ENCODE assay signal across 1 cellular context in the genomic region with DNA sequence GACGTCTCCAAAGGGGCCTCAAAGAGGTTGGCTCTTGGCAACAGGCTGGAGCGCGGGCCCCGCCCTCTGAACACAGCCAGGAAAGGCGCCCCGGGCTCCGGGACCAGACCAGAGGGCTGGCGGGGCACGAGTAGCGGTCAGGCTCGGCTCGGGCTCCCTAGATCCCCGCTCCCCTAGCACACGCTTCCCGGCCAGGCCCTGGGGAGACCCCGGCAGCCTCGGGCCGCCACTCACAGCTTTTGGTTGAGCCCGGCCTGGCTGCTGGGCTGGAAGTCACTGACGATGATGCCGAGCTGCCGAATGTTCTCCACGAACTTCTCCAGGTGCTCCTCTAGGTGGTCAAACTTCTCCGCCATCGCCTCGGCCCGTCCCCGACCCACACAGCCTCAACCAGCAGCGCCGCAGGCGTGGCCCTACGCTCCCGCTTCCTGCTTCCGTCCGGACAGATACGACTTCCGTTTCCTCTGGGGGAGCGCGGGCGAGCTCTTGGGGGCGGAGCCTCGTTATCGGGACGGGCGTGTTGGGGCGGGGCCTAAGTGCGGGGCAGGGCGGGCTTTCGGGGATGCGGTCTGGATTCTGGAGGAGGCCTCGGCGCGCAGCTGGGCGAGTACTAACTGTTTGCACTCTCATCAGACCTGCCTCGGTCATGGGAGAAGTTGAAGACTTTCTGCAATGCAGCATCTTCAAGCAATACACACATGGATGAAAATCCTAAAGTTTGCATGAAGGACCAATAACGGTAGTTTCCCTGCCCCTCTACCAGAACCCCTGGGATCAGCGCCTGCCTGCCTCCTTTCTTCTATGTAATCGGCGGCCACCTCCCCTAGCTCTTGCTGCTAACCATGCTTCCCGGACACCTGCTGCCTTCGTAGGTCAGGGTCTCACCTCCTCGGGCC.
TF ChIP-seq lines count a peak whose summit lies in the region.

MED10 (minus strand) TSS at position 420 of the 896 bp plus-strand sequence; CDS start at position 356, 64 bp downstream.

TF ChIP-seq in HEK293, 187 proteins besides CTCF, POLR2A, EP300 and RAD21 (continued from another document and continues in another):
- peak; percentile 50; the same call in 1 of the 2 replicates for TF ChIP-seq ZNF692 (tag by site-specific recombination; IDR thresholded peaks at IDR 0.05)
- peak; percentile 87 for TF ChIP-seq ZNF335 (tag by site-specific recombination; conservative IDR thresholded peaks at IDR 0.05)
- TF ChIP-seq PRDM1 (tag by site-specific recombination; IDR thresholded peaks at IDR 0.05), result no peak
- no peak for TF ChIP-seq MZF1 (tag by site-specific recombination; IDR thresholded peaks at IDR 0.05; ENCODE audit: borderline replicate concordance)
- TF ChIP-seq ZXDB (tag by site-specific recombination; IDR thresholded peaks at IDR 0.05), result peak; percentile 66; the same call in 1 of the 2 replicates
- TF ChIP-seq, protein P1, sequence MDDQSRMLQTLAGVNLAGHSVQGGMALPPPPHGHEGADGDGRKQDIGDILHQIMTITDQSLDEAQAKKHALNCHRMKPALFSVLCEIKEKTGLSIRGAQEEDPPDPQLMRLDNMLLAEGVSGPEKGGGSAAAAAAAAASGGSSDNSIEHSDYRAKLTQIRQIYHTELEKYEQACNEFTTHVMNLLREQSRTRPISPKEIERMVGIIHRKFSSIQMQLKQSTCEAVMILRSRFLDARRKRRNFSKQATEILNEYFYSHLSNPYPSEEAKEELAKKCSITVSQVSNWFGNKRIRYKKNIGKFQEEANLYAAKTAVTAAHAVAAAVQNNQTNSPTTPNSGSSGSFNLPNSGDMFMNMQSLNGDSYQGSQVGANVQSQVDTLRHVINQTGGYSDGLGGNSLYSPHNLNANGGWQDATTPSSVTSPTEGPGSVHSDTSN (CRISPR knock-in tag; IDR thresholded peaks at IDR 0.05), result 0 out of 2 replicates have a peak, but pooled peaks have one; percentile 22
- peak; percentile 60 for TF ChIP-seq SP7 (tag by site-specific recombination; IDR thresholded peaks at IDR 0.05)
- TF ChIP-seq ZIC2 (tag by site-specific recombination; IDR thresholded peaks at IDR 0.05), result peak; percentile 57; the same call in 1 of the 2 replicates
- peak; percentile 70; the same call in 1 of the 2 replicates for TF ChIP-seq KLF8 (tag by site-specific recombination; IDR thresholded peaks at IDR 0.05)
- no peak for TF ChIP-seq ZNF707 (tag by site-specific recombination; IDR thresholded peaks at IDR 0.05)
- TF ChIP-seq ZNF658 (tag by site-specific recombination; IDR thresholded peaks at IDR 0.05), result no peak
- TF ChIP-seq SCRT2 (tag by site-specific recombination; IDR thresholded peaks at IDR 0.05), result peak; percentile 95
- no peak for TF ChIP-seq ZNF510 (tag by site-specific recombination; IDR thresholded peaks at IDR 0.05; ENCODE audit: insufficient replicate concordance)
- peak; percentile 47 for TF ChIP-seq ZNF341 (tag by site-specific recombination; IDR thresholded peaks at IDR 0.05; ENCODE audit: low read depth)
- no peak for TF ChIP-seq ZNF521 (tag by site-specific recombination; IDR thresholded peaks at IDR 0.05)
- TF ChIP-seq IKZF3 (tag by site-specific recombination; IDR thresholded peaks at IDR 0.05), result 0 out of 2 replicates have a peak, but pooled peaks have one; percentile 23
- TF ChIP-seq ZNF629 (tag by site-specific recombination; IDR thresholded peaks at IDR 0.05), result peak; percentile 82
- TF ChIP-seq ZNF76 (tag by site-specific recombination; IDR thresholded peaks at IDR 0.05; ENCODE audit: borderline replicate concordance, low read depth), result peak; percentile 55; the same call in 1 of the 2 replicates
- peak; percentile 73 for TF ChIP-seq ZBTB17 (tag by site-specific recombination; IDR thresholded peaks at IDR 0.05)
- TF ChIP-seq, protein P2, sequence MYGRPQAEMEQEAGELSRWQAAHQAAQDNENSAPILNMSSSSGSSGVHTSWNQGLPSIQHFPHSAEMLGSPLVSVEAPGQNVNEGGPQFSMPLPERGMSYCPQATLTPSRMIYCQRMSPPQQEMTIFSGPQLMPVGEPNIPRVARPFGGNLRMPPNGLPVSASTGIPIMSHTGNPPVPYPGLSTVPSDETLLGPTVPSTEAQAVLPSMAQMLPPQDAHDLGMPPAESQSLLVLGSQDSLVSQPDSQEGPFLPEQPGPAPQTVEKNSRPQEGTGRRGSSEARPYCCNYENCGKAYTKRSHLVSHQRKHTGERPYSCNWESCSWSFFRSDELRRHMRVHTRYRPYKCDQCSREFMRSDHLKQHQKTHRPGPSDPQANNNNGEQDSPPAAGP (tag by site-specific recombination; IDR thresholded peaks at IDR 0.05), result peak; percentile 86; the same call in 1 of the 2 replicates
- peak; percentile 92 for TF ChIP-seq EGR2 (tag by site-specific recombination; IDR thresholded peaks at IDR 0.05; ENCODE audit: low read depth)
- peak; percentile 97 for TF ChIP-seq SP2 (tag by site-specific recombination; IDR thresholded peaks at IDR 0.05)
- no peak for TF ChIP-seq AEBP2 (tag by site-specific recombination; IDR thresholded peaks at IDR 0.05; ENCODE audit: borderline replicate concordance)
- TF ChIP-seq ZBTB8A (tag by site-specific recombination; IDR thresholded peaks at IDR 0.05), result peak; percentile 1
- peak; percentile 95 for TF ChIP-seq ZNF600 (tag by site-specific recombination; IDR thresholded peaks at IDR 0.05)
- TF ChIP-seq ZNF549 (tag by site-specific recombination; IDR thresholded peaks at IDR 0.05), result no peak
- no peak for TF ChIP-seq ZNF121 (tag by site-specific recombination; IDR thresholded peaks at IDR 0.05)
- peak; percentile 97 for TF ChIP-seq ZNF518A (tag by site-specific recombination; conservative IDR thresholded peaks at IDR 0.05; ENCODE audit: low read depth)
- TF ChIP-seq ZBTB48 (tag by site-specific recombination; IDR thresholded peaks at IDR 0.05), result 0 out of 2 replicates have a peak, but pooled peaks have one; percentile 48
- TF ChIP-seq YY1 (tag by site-specific recombination; IDR thresholded peaks at IDR 0.05), result peak; percentile 66; the same call in 1 of the 2 replicates
- TF ChIP-seq OSR2 (tag by site-specific recombination; IDR thresholded peaks at IDR 0.05), result peak; percentile 88
- TF ChIP-seq KLF1 (tag by site-specific recombination; IDR thresholded peaks at IDR 0.05), result peak; percentile 73
- TF ChIP-seq ZNF843 (tag by site-specific recombination; IDR thresholded peaks at IDR 0.05), result no peak
- TF ChIP-seq ZNF610 (tag by site-specific recombination; IDR thresholded peaks at IDR 0.05; ENCODE audit: borderline replicate concordance), result peak; percentile 27; the same call in 1 of the 2 replicates
- TF ChIP-seq, protein P3, sequence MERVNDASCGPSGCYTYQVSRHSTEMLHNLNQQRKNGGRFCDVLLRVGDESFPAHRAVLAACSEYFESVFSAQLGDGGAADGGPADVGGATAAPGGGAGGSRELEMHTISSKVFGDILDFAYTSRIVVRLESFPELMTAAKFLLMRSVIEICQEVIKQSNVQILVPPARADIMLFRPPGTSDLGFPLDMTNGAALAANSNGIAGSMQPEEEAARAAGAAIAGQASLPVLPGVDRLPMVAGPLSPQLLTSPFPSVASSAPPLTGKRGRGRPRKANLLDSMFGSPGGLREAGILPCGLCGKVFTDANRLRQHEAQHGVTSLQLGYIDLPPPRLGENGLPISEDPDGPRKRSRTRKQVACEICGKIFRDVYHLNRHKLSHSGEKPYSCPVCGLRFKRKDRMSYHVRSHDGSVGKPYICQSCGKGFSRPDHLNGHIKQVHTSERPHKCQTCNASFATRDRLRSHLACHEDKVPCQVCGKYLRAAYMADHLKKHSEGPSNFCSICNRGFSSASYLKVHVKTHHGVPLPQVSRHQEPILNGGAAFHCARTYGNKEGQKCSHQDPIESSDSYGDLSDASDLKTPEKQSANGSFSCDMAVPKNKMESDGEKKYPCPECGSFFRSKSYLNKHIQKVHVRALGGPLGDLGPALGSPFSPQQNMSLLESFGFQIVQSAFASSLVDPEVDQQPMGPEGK (tag by site-specific recombination; IDR thresholded peaks at IDR 0.05), result peak; percentile 66
- 0 out of 2 replicates have a peak, but pooled peaks have one; percentile 10 for TF ChIP-seq ZNF133 (tag by site-specific recombination; IDR thresholded peaks at IDR 0.05)
- TF ChIP-seq KLF9 (tag by site-specific recombination; IDR thresholded peaks at IDR 0.05; ENCODE audit: low read depth), result peak; percentile 82
- peak; percentile 40; the same call in 1 of the 2 replicates for TF ChIP-seq ZNF140 (tag by site-specific recombination; IDR thresholded peaks at IDR 0.05)
- 0 out of 2 replicates have a peak, but pooled peaks have one; percentile 12 for TF ChIP-seq OVOL3 (tag by site-specific recombination; IDR thresholded peaks at IDR 0.05)
- TF ChIP-seq ZNF830 (tag by site-specific recombination; IDR thresholded peaks at IDR 0.05; ENCODE audit: low read depth), result no peak
- TF ChIP-seq ZNF2 (tag by site-specific recombination; IDR thresholded peaks at IDR 0.05), result peak; percentile 36; the same call in 1 of the 2 replicates
- peak; percentile 95 for TF ChIP-seq SP3 (tag by site-specific recombination; IDR thresholded peaks at IDR 0.05)
- TF ChIP-seq, protein P4, sequence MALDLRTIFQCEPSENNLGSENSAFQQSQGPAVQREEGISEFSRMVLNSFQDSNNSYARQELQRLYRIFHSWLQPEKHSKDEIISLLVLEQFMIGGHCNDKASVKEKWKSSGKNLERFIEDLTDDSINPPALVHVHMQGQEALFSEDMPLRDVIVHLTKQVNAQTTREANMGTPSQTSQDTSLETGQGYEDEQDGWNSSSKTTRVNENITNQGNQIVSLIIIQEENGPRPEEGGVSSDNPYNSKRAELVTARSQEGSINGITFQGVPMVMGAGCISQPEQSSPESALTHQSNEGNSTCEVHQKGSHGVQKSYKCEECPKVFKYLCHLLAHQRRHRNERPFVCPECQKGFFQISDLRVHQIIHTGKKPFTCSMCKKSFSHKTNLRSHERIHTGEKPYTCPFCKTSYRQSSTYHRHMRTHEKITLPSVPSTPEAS (tag by site-specific recombination; IDR thresholded peaks at IDR 0.05), result peak; percentile 7; the same call in 1 of the 2 replicates
- no peak for TF ChIP-seq HOXD13 (CRISPR knock-in tag; IDR thresholded peaks at IDR 0.05; ENCODE audit: borderline replicate concordance)
- 0 out of 2 replicates have a peak, but pooled peaks have one; percentile 15 for TF ChIP-seq ZBTB1 (tag by site-specific recombination; IDR thresholded peaks at IDR 0.05)
- peak; percentile 49; the same call in 1 of the 2 replicates for TF ChIP-seq ZBTB7A (tag by site-specific recombination; IDR thresholded peaks at IDR 0.05; ENCODE audit: low read depth)
- peak; percentile 88 for TF ChIP-seq ZFHX2 (tag by site-specific recombination; conservative IDR thresholded peaks at IDR 0.05)
- TF ChIP-seq ZEB2 (tag by site-specific recombination; IDR thresholded peaks at IDR 0.05), result 0 out of 2 replicates have a peak, but pooled peaks have one; percentile 41
- peak; percentile 80 for TF ChIP-seq KLF7 (tag by site-specific recombination; IDR thresholded peaks at IDR 0.05; ENCODE audit: borderline replicate concordance)
